ENCODE assay signal across 13 cellular contexts in genomic region chr2:74036450-74037175, GRCh38. TPM values are rescaled to one million over a fixed set of nuclear protein-coding genes. Genes with fewer than 3 reads are reported as not detected.
DNase-seq lines count a peak whose midpoint lies in the region; ATAC-seq lines count a peak whose summit lies in the region.
"Had no signal": no experiment of that assay in that cellular context is flagged by ENCODE, and none has a peak within 500 bp of the region (broad histone marks: within the 10 kb centered on the region; RNA-seq: fewer than 3 reads in every experiment).

No MANE protein-coding gene starts in this region.

- peaks cover 18 to 27% of the 10 kb centered on the region in 2 donors for H3K36me3 Mint-ChIP-seq in stimulated activated naive B cell treated with anti-CD40 and anti-IgM and Interleukin-4, amounts not matched to agents 10 μg/mL and 1 μg/mL and 100 μg/mL, for 72 hours

- peak; percentile 17 for ATAC-seq in Right ventricle myocardium inferior
- ATAC-seq in stimulated activated naive B cell treated with anti-CD40 and anti-IgM and Interleukin-4, amounts not matched to agents 10 μg/mL and 1 μg/mL and 100 μg/mL, for 72 hours (replicated peaks), result no peak
- ATAC-seq: Panc1 had no signal

- peak overlapping the region; percentile 71 to 82 for H3K4me3 Mint-ChIP-seq in stimulated activated naive B cell treated with anti-CD40 and anti-IgM and Interleukin-4, amounts not matched to agents 10 μg/mL and 1 μg/mL and 100 μg/mL, for 72 hours
- H3K4me3 Mint-ChIP-seq: brain had no signal

- H3K27me3 Mint-ChIP-seq in stimulated activated naive B cell treated with anti-CD40 and anti-IgM and Interleukin-4, amounts not matched to agents 10 μg/mL and 1 μg/mL and 100 μg/mL, for 72 hours, result no peaks in the 10 kb centered on the region

- peak overlapping the region; percentile 87 for H3K27ac Mint-ChIP-seq in stimulated activated naive B cell treated with anti-CD40 and anti-IgM and Interleukin-4, amounts not matched to agents 10 μg/mL and 1 μg/mL and 100 μg/mL, for 72 hours

- H3K9me3 Mint-ChIP-seq in stimulated activated naive B cell treated with anti-CD40 and anti-IgM and Interleukin-4, amounts not matched to agents 10 μg/mL and 1 μg/mL and 100 μg/mL, for 72 hours, result no peaks in the 10 kb centered on the region
- H3K9me3 Mint-ChIP-seq: brain had no signal

- H3K4me1 Mint-ChIP-seq in stimulated activated naive B cell treated with anti-CD40 and anti-IgM and Interleukin-4, amounts not matched to agents 10 μg/mL and 1 μg/mL and 100 μg/mL, for 72 hours, result peaks cover 62 to 91% of the 10 kb centered on the region in 2 donors

- intact Hi-C loops in Right ventricle myocardium inferior (cut with DNase I), result no loop called here
- intact Hi-C loops in cardiac septum (cut with DNase I), result no loop called here

- DNase-seq in Right ventricle myocardium inferior (ENCODE audit: missing footprints) (no peak), cardiac septum (ENCODE audit: low spot score) (no peak), OCI-M1 (lab: John Stamatoyannopoulos, UW) (peak; percentile 76), fibroblast of peridontal ligament (ENCODE audit: extremely low read depth) (peak; percentile 17), RKO (ENCODE audit: low spot score) (no peak), cortex of kidney (lab: John Stamatoyannopoulos, UW) (no peak)
- no peak for DNase-seq in stimulated activated naive B cell treated with anti-CD40 and anti-IgM and Interleukin-4, amounts not matched to agents 10 μg/mL and 1 μg/mL and 100 μg/mL, for 72 hours
- no peak for DNase-seq in stimulated activated CD4-positive, alpha-beta T cell treated with anti-CD3 and anti-CD28 coated beads, Interleukin-2, amount 100 ng/mL, for 24 hours
- DNase-seq: NCI-H187; posterior cingulate gyrus; stimulated activated naive CD8-positive, alpha-beta T cell treated with anti-CD3 and anti-CD28 coated beads, Interleukin-15, Interleukin-2, amounts not matched to agents 100 U/mL and 50 U/mL, for 24 hours had no signal

RNA-seq across cellular contexts. Expression of gene TET3, which starts 51.9 kb away (rescaled TPM):
- total RNA-seq in Right ventricle myocardium inferior (2.6 TPM), cardiac septum (3.7 TPM)

Comparison
In these comparisons a context has a peak if more than half of its experiments do, and no peak if none do; other contexts are left out.
1. DNase-seq: peak in OCI-M1 (single experiment) and fibroblast of peridontal ligament (single experiment); none in Right ventricle myocardium inferior (single experiment), cardiac septum (single experiment), stimulated activated naive B cell treated with anti-CD40 and anti-IgM and Interleukin-4, amounts not matched to agents 10 μg/mL and 1 μg/mL and 100 μg/mL, for 72 hours (single experiment), RKO (single experiment), stimulated activated CD4-positive, alpha-beta T cell treated with anti-CD3 and anti-CD28 coated beads, Interleukin-2, amount 100 ng/mL, for 24 hours (0 of 2) and cortex of kidney (single experiment).